In genomic region chr15:20349774-20350498, GRCh38 we compare ENCODE assay signal across 15 cellular contexts.
DNase-seq lines count a peak whose midpoint lies in the region; ATAC-seq and TF ChIP-seq lines count a peak whose summit lies in the region.
"Had no signal": no experiment of that assay in that cellular context is flagged by ENCODE, and none has a peak within 500 bp of the region (broad histone marks: within the 10 kb centered on the region; RNA-seq: fewer than 3 reads in every experiment).

No MANE protein-coding gene starts in this region.

- peak overlapping the region; percentile 17 for H3K27ac Mint-ChIP-seq in glutamatergic neuron (ENCODE audit: unreplicated experiment)

- peak overlapping the region; percentile 31 for H3K4me3 ChIP-seq in trophoblast cell (ENCODE audit: low read depth, low read length)
- H3K4me3 ChIP-seq: ovary, PC-9 had no signal

- H2BK5ac ChIP-seq in trophoblast cell (ENCODE audit: low read depth, low read length, poor library complexity), result no peak overlapping the region

- CTCF ChIA-PET in GM10248 (lab: Yijun Ruan, JAX), result interaction anchor here (0.8 to 6.9 kb wide), 2 partner anchors 6 to 1873 kb away, joined by 3 to 51 read pairs; no protein-coding TSS in a partner anchor

- H2BK120ac ChIP-seq in trophoblast cell (ENCODE audit: insufficient read depth, low read length, poor library complexity), result no peak overlapping the region

- peaks cover 68% of the 10 kb centered on the region for H3K9me3 ChIP-seq in trophoblast cell (ENCODE audit: insufficient read depth, low read depth, low read length)
- H3K9me3 ChIP-seq: ovary had no signal

- H4K91ac ChIP-seq in trophoblast cell (ENCODE audit: low read depth, low read length), result no peak overlapping the region

- H3K79me2 ChIP-seq in trophoblast cell (ENCODE audit: control insufficient read depth, insufficient read depth, low read length, poor library complexity), result no peaks in the 10 kb centered on the region

- POLR2A ChIA-PET in GM10248 (lab: Yijun Ruan, JAX), result no interaction called here

- H3K36me3 ChIP-seq in trophoblast cell (ENCODE audit: control insufficient read depth in 1 of 2, insufficient read depth in 2 of 2, low read length in 2 of 2), result no peaks in the 10 kb centered on the region
- H3K36me3 ChIP-seq: ovary had no signal

- no peak overlapping the region for H3K9ac ChIP-seq in trophoblast cell (ENCODE audit: low read length)

- no peak overlapping the region for H3K18ac ChIP-seq in trophoblast cell (ENCODE audit: low read length)

- H3K27me3 ChIP-seq in trophoblast cell (ENCODE audit: insufficient read depth, low read length), result no peaks in the 10 kb centered on the region
- H3K27me3 ChIP-seq: ovary had no signal

- H3K36me3 Mint-ChIP-seq in glutamatergic neuron (ENCODE audit: unreplicated experiment), result peaks cover 9% of the 10 kb centered on the region

- no peak overlapping the region for H4K12ac ChIP-seq in trophoblast cell (ENCODE audit: low read depth, low read length)

- H2AFZ ChIP-seq in trophoblast cell (ENCODE audit: insufficient read depth, low read length, poor library complexity), result no peak overlapping the region
- H2AFZ ChIP-seq: PC-9 had no signal

- peaks cover 21% of the 10 kb centered on the region for H3K27me3 Mint-ChIP-seq in glutamatergic neuron (ENCODE audit: unreplicated experiment)

- H3K4ac ChIP-seq in trophoblast cell (ENCODE audit: low read depth, low read length), result no peak overlapping the region

- H2BK12ac ChIP-seq in trophoblast cell (ENCODE audit: low read length), result no peak overlapping the region

- H3K23ac ChIP-seq in trophoblast cell (ENCODE audit: low read length), result no peak overlapping the region

- peak; percentile 30 for DNase-seq in GM10248 (ENCODE audit: extremely low spot score)
- DNase-seq in GM20000 (ENCODE audit: low spot score), result peak; percentile 36
- DNase-seq in glutamatergic neuron, result no peak
- no peak for DNase-seq in trophoblast cell
- no peak for DNase-seq in cerebellar cortex (ENCODE audit: low spot score)
- DNase-seq: C1 segment of cervical spinal cord; EL; NCI-H187; NCI-H526 treated with DMSO at 0.1 percent for 48 hours; stimulated activated CD4-positive, alpha-beta T cell treated with anti-CD3 and anti-CD28 coated beads, Interleukin-12 subunit alpha, Interleukin-12 subunit beta, amount 100 ng/mL, for 4 hours had no signal

- no peak for ATAC-seq in GM19035 (IDR thresholded peaks at IDR 0.05; ENCODE audit: unreplicated experiment)
- no peak for ATAC-seq in HG03039 (IDR thresholded peaks at IDR 0.05; ENCODE audit: unreplicated experiment)
- ATAC-seq: activated CD4-positive, CD25-positive, alpha-beta regulatory T cell treated with anti-CD3 and anti-CD28 coated beads, Interleukin-2, amount 50 U/mL, for 24 hours had no signal

- H3K4me3 Mint-ChIP-seq in glutamatergic neuron (ENCODE audit: unreplicated experiment), result no peak overlapping the region

- WGBS in trophoblast cell (ENCODE audit: extremely low coverage, insufficient coverage, insufficient read length), result no CpG with 5 or more reads among the region's 13 CpGs

- no peak overlapping the region for H2AK5ac ChIP-seq in trophoblast cell (ENCODE audit: low read length)

- H3K9me3 Mint-ChIP-seq in glutamatergic neuron (ENCODE audit: unreplicated experiment), result peaks cover 30% of the 10 kb centered on the region

- no peaks in the 10 kb centered on the region for H3K79me1 ChIP-seq in trophoblast cell (ENCODE audit: low read length)

- no peak overlapping the region for H3K4me2 ChIP-seq in trophoblast cell (ENCODE audit: low read length)
- H3K4me2 ChIP-seq: PC-9 had no signal

- no peak for TF ChIP-seq CTCF in GM10248 (IDR thresholded peaks at IDR 0.05; ENCODE audit: control extremely low read depth, extremely low read depth, low read depth, missing control alignments)
- no peak for TF ChIP-seq CTCF in GM20000 (IDR thresholded peaks at IDR 0.05; ENCODE audit: extremely low read depth, missing control alignments)
- TF ChIP-seq CTCF in glutamatergic neuron (IDR thresholded peaks at IDR 0.05; ENCODE audit: partially characterized antibody, unreplicated experiment), result no peak

- H3K14ac ChIP-seq in trophoblast cell (ENCODE audit: low read length), result no peak overlapping the region

- H3K27ac ChIP-seq in trophoblast cell (ENCODE audit: low read depth, low read length), result no peak overlapping the region
- H3K27ac ChIP-seq: ovary, PC-9 had no signal

- no peaks in the 10 kb centered on the region for H3K4me1 ChIP-seq in trophoblast cell (ENCODE audit: control insufficient read depth in 1 of 2, insufficient read depth in 2 of 2, low read length in 2 of 2)

- H3K4me1 Mint-ChIP-seq in glutamatergic neuron (ENCODE audit: low read depth, unreplicated experiment), result no peaks in the 10 kb centered on the region

- no peak overlapping the region for H4K8ac ChIP-seq in trophoblast cell (ENCODE audit: low read depth, low read length)

Comparison
In these comparisons a context has a peak if more than half of its experiments do, and no peak if none do; other contexts are left out.
1. DNase-seq: peak in GM10248 (single experiment) and GM20000 (single experiment); none in glutamatergic neuron (single experiment), trophoblast cell (0 of 2) and cerebellar cortex (single experiment).